1 cellular context compared by ENCODE assay signal in the genomic region with DNA sequence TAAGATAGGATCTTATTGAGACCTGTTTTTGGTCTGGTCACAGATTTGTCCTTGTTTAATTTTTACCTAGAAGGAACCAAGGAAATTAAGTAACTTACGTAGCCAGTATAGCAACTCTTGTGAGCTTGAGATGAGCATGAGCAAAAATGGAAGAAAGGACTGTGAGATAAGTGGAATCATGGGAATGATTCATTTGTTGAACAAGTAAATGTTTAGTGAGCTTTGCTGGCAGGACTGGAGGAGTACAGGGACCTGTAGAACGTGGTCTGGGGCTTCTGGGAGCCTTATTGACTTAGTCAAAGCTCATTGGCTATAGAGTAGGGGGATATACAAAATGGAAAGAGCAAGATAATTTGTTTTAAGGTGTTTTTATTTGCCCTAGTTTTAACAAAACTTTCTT.
TF ChIP-seq lines count a peak whose summit lies in the region.

No MANE protein-coding gene starts in this region.

TF ChIP-seq in IMR-90, 13 proteins besides CTCF, POLR2A, EP300 and RAD21 (continued from another document):
- TF ChIP-seq, protein P1, sequence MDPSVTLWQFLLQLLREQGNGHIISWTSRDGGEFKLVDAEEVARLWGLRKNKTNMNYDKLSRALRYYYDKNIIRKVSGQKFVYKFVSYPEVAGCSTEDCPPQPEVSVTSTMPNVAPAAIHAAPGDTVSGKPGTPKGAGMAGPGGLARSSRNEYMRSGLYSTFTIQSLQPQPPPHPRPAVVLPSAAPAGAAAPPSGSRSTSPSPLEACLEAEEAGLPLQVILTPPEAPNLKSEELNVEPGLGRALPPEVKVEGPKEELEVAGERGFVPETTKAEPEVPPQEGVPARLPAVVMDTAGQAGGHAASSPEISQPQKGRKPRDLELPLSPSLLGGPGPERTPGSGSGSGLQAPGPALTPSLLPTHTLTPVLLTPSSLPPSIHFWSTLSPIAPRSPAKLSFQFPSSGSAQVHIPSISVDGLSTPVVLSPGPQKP (IDR thresholded peaks at IDR 0.05; ENCODE audit: borderline replicate concordance, low read depth, low read length) = no peak
- TF ChIP-seq, protein P2, sequence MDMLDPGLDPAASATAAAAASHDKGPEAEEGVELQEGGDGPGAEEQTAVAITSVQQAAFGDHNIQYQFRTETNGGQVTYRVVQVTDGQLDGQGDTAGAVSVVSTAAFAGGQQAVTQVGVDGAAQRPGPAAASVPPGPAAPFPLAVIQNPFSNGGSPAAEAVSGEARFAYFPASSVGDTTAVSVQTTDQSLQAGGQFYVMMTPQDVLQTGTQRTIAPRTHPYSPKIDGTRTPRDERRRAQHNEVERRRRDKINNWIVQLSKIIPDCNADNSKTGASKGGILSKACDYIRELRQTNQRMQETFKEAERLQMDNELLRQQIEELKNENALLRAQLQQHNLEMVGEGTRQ (IDR thresholded peaks at IDR 0.05; ENCODE audit: low read depth, low read length) = no peak
- TF ChIP-seq MAFK (IDR thresholded peaks at IDR 0.05; ENCODE audit: low read depth, low read length) (no peak), CEBPB (IDR thresholded peaks at IDR 0.05; ENCODE audit: low read depth, low read length) (no peak), RCOR1 (IDR thresholded peaks at IDR 0.05; ENCODE audit: insufficient replicate concordance, low read length) (no peak), SMC3 (IDR thresholded peaks at IDR 0.05; ENCODE audit: low read depth, low read length) (no peak), RFX5 (IDR thresholded peaks at IDR 0.05; ENCODE audit: low read depth, low read length) (no peak)
